In genomic region chr14:92515510-92516343, GRCh38 we compare ENCODE assay signal across 12 cellular contexts.
DNase-seq lines count a peak whose midpoint lies in the region; ATAC-seq and TF ChIP-seq lines count a peak whose summit lies in the region.
"Had no signal": no experiment of that assay in that cellular context is flagged by ENCODE, and none has a peak within 500 bp of the region (broad histone marks: within the 10 kb centered on the region; RNA-seq: fewer than 3 reads in every experiment).

No MANE protein-coding gene starts in this region.

- peak overlapping the region; percentile 9 for H3K27ac ChIP-seq in muscle layer of duodenum (ENCODE audit: low read length)

- H3K4me3 Mint-ChIP-seq in stimulated activated naive CD8-positive, alpha-beta T cell treated with anti-CD3 and anti-CD28 coated beads, Interleukin-15, Interleukin-2, amounts not matched to agents 100 ng/mL and 50 ng/mL, for 24 hours: peak overlapping the region; percentile 73
- peak overlapping the region; percentile 71 for H3K4me3 Mint-ChIP-seq in activated naive CD8-positive, alpha-beta T cell

- H3K27me3 ChIP-seq in muscle layer of duodenum (ENCODE audit: low read depth, low read length): no peaks in the 10 kb centered on the region

- no peak for ATAC-seq in stimulated activated naive CD8-positive, alpha-beta T cell treated with anti-CD3 and anti-CD28 coated beads, Interleukin-15, Interleukin-2, amounts not matched to agents 100 U/mL and 50 U/mL, for 24 hours

- H3K27ac Mint-ChIP-seq in stimulated activated naive CD8-positive, alpha-beta T cell treated with anti-CD3 and anti-CD28 coated beads, Interleukin-15, Interleukin-2, amounts not matched to agents 100 ng/mL and 50 ng/mL, for 24 hours: peak overlapping the region; percentile 93
- peak overlapping the region; percentile 98 for H3K27ac Mint-ChIP-seq in activated naive CD8-positive, alpha-beta T cell
- H3K27ac Mint-ChIP-seq: H9 had no signal

- no peak for DNase-seq in stimulated activated naive CD8-positive, alpha-beta T cell treated with anti-CD3 and anti-CD28 coated beads, Interleukin-15, Interleukin-2, amounts not matched to agents 100 U/mL and 50 U/mL, for 24 hours
- no peak for DNase-seq in GM10266 (ENCODE audit: extremely low spot score)
- no peak for DNase-seq in DMS114 treated with DMSO at 0.1 percent for 48 hours (lab: John Stamatoyannopoulos, UW; ENCODE audit: unreplicated experiment)
- DNase-seq in 8988T: no peak
- DNase-seq in COR-L47 (lab: John Stamatoyannopoulos, UW): no peak
- DNase-seq: dermis blood vessel endothelial cell, DMS 273 treated with DMSO at 0.1 percent for 48 hours, H9, NCI-H146 had no signal

- H3K4me1 ChIP-seq in muscle layer of duodenum (ENCODE audit: control insufficient read depth in 1 of 2, insufficient read depth in 2 of 2, low read length in 2 of 2): peaks cover 0 to 29% of the 10 kb centered on the region in 2 donors

- no peaks in the 10 kb centered on the region for H3K27me3 Mint-ChIP-seq in stimulated activated naive CD8-positive, alpha-beta T cell treated with anti-CD3 and anti-CD28 coated beads, Interleukin-15, Interleukin-2, amounts not matched to agents 100 ng/mL and 50 ng/mL, for 24 hours
- no peaks in the 10 kb centered on the region for H3K27me3 Mint-ChIP-seq in activated naive CD8-positive, alpha-beta T cell

- no peaks in the 10 kb centered on the region for H3K9me3 Mint-ChIP-seq in stimulated activated naive CD8-positive, alpha-beta T cell treated with anti-CD3 and anti-CD28 coated beads, Interleukin-15, Interleukin-2, amounts not matched to agents 100 ng/mL and 50 ng/mL, for 24 hours
- H3K9me3 Mint-ChIP-seq in activated naive CD8-positive, alpha-beta T cell (ENCODE audit: low read depth): peaks cover under 1% of the 10 kb centered on the region
- H3K9me3 Mint-ChIP-seq: H9 had no signal

- H3K4me3 ChIP-seq in muscle layer of duodenum (ENCODE audit: low read depth in 1 of 2, low read length in 2 of 2): no peak overlapping the region

- TF ChIP-seq CTCF in GM10266 (IDR thresholded peaks at IDR 0.05; ENCODE audit: control insufficient read depth, insufficient read depth, low read depth, missing control alignments): no peak

- peaks cover 9% of the 10 kb centered on the region for H3K36me3 Mint-ChIP-seq in stimulated activated naive CD8-positive, alpha-beta T cell treated with anti-CD3 and anti-CD28 coated beads, Interleukin-15, Interleukin-2, amounts not matched to agents 100 ng/mL and 50 ng/mL, for 24 hours (ENCODE audit: low read depth)
- no peaks in the 10 kb centered on the region for H3K36me3 Mint-ChIP-seq in activated naive CD8-positive, alpha-beta T cell

- no peaks in the 10 kb centered on the region for H3K9me3 ChIP-seq in muscle layer of duodenum (ENCODE audit: control insufficient read depth in 1 of 2, low read length in 2 of 2)

- H3K4me1 Mint-ChIP-seq in stimulated activated naive CD8-positive, alpha-beta T cell treated with anti-CD3 and anti-CD28 coated beads, Interleukin-15, Interleukin-2, amounts not matched to agents 100 ng/mL and 50 ng/mL, for 24 hours (ENCODE audit: low read depth): peaks cover 71% of the 10 kb centered on the region
- H3K4me1 Mint-ChIP-seq in activated naive CD8-positive, alpha-beta T cell (ENCODE audit: low read depth): peaks cover 62% of the 10 kb centered on the region

- no peaks in the 10 kb centered on the region for H3K36me3 ChIP-seq in muscle layer of duodenum (ENCODE audit: control insufficient read depth in 1 of 2, insufficient read depth in 2 of 2, low read length in 2 of 2)
